ENCODE assay signal across 8 cellular contexts in genomic region chr17:80259642-80260535, GRCh38. TPM values are rescaled to one million over a fixed set of nuclear protein-coding genes. Genes with fewer than 3 reads are reported as not detected.
DNase-seq lines count a peak whose midpoint lies in the region; ATAC-seq lines count a peak whose summit lies in the region.

No MANE protein-coding gene starts in this region.

- H3K36me3 ChIP-seq in BLaER1 = no peaks in the 10 kb centered on the region

- peak overlapping the region; percentile 94 for H3K4me2 ChIP-seq in BLaER1

- peaks cover 4% of the 10 kb centered on the region; the same call in 1 of the 2 replicates for H4K20me1 ChIP-seq in BLaER1

- H3K4me3 ChIP-seq in BLaER1 = peak overlapping the region; percentile 70

- H3K9ac ChIP-seq in BLaER1 = peak overlapping the region; percentile 78

- peak; percentile 32 for ATAC-seq in GM19372 (IDR thresholded peaks at IDR 0.05; ENCODE audit: low read depth, unreplicated experiment)

- peaks cover 66% of the 10 kb centered on the region for H3K4me1 ChIP-seq in BLaER1

- H3K9me3 ChIP-seq in BLaER1 = no peaks in the 10 kb centered on the region

- peak overlapping the region; percentile 91 for H3K27ac ChIP-seq in BLaER1
- peak overlapping the region; percentile 65 for H3K27ac ChIP-seq in cingulate gyrus (ENCODE audit: low read depth, low read length)

- peak; percentile 10 for DNase-seq in MV-4-11 (lab: John Stamatoyannopoulos, UW)
- peak; percentile 73 for DNase-seq in activated CD4-positive, alpha-beta T cell treated with anti-CD3 and anti-CD28 coated beads for 1 hour
- peak; percentile 93 for DNase-seq in left kidney (ENCODE audit: low read depth, low spot score)
- peak; percentile 70 for DNase-seq in stimulated activated CD4-positive, alpha-beta T cell treated with anti-CD3 and anti-CD28 coated beads, Interleukin-2, amount 100 ng/mL, for 4 hours (ENCODE audit: low read depth)
- DNase-seq in mesenteric fat pad (ENCODE audit: low spot score) = no peak

- no peaks in the 10 kb centered on the region for H3K27me3 ChIP-seq in BLaER1

RNA-seq across cellular contexts. Expression of gene RNF213, which starts 0.8 kb away (rescaled TPM):
- 168 TPM for total RNA-seq in mesenteric fat pad

RNA-seq across cellular contexts. Expression of gene SLC26A11, which starts 39.7 kb away (rescaled TPM):
- 13.2 TPM for total RNA-seq in mesenteric fat pad

RNA-seq across cellular contexts. Expression of gene SGSH, which starts 39.8 kb away (rescaled TPM):
- total RNA-seq in mesenteric fat pad = 44.7 TPM
